ENCODE assay signal across 1 cellular context in genomic region chr12:121839993-121840761, GRCh38.
TF ChIP-seq lines count a peak whose summit lies in the region.

No MANE protein-coding gene starts in this region.

TF ChIP-seq in GM12878, 131 proteins besides CTCF, POLR2A, EP300 and RAD21:
- TF ChIP-seq MLLT1 (IDR thresholded peaks at IDR 0.05) (peak; percentile 93), NRF1 (conservative IDR thresholded peaks at IDR 0.05; ENCODE audit: low read depth, low read length) (no peak), NKRF (conservative IDR thresholded peaks at IDR 0.05) (peak; percentile 42; the same call in 1 of the 2 replicates), PML (IDR thresholded peaks at IDR 0.05; ENCODE audit: low read length) (no peak)
